24 cellular contexts compared by ENCODE assay signal in the genomic region with DNA sequence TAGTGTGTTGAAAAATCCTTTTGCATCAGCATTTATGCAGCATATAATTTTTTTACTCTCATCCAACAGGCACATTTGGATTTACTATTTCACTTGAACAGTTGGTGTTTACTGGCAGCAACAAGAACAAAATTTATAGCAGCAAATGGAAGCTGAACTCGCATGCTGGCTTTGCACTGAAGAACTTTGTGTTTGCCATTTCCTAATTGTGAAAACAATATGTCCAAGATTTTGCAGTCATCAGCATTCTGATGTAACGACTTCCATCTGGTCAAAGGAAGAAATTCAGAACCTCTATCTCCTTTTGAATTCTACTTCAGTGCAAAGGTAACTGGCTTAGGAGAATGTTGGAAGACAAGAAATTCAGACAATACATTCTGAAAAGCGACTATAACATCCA.
DNase-seq lines count a peak whose midpoint lies in the region; ATAC-seq and TF ChIP-seq lines count a peak whose summit lies in the region.
"Had no signal": no experiment of that assay in that cellular context is flagged by ENCODE, and none has a peak within 500 bp of the region (broad histone marks: within the 10 kb centered on the region; RNA-seq: fewer than 3 reads in every experiment).

No MANE protein-coding gene starts in this region.

- H3K9me2 ChIP-seq in GM23338 (ENCODE audit: insufficient read depth): peaks cover 3% of the 10 kb centered on the region; the same call in 1 of the 2 replicates

- no peaks in the 10 kb centered on the region for H3K36me3 ChIP-seq in CD4-positive, CD25-positive, alpha-beta regulatory T cell (ENCODE audit: control insufficient read depth, insufficient read depth, low read length)
- H3K36me3 ChIP-seq in neutrophil (no peaks in the 10 kb centered on the region), GM23338 (ENCODE audit: insufficient read depth) (no peaks in the 10 kb centered on the region)

- H3K79me2 ChIP-seq in GM23338 (replicated peaks; ENCODE audit: insufficient read depth): no peaks in the 10 kb centered on the region

- peaks cover 0 to 3% (median 0%) of the 10 kb centered on the region in 7 donors for H3K9me3 Mint-ChIP-seq in CD4-positive, CD25-positive, alpha-beta regulatory T cell
- no peaks in the 10 kb centered on the region for H3K9me3 Mint-ChIP-seq in GM23338
- H3K9me3 Mint-ChIP-seq: activated T-helper 17 cell treated with anti-CD3 and anti-CD28 coated beads, Interleukin-2, amount 50 U/mL, for 72 hours; immature natural killer cell; neural crest cell had no signal

- H3K4me3 Mint-ChIP-seq in CD4-positive, CD25-positive, alpha-beta regulatory T cell: no peak overlapping the region
- H3K4me3 Mint-ChIP-seq in GM23338: no peak overlapping the region
- H3K4me3 Mint-ChIP-seq: activated T-helper 17 cell treated with anti-CD3 and anti-CD28 coated beads, Interleukin-2, amount 50 U/mL, for 72 hours; neural crest cell; type B pancreatic cell had no signal

- no peak for DNase-seq in CD4-positive, CD25-positive, alpha-beta regulatory T cell
- no peak for DNase-seq in HL-60 (ENCODE audit: low read depth in 1 of 2, low spot score in 1 of 2)
- DNase-seq in cerebellum (ENCODE audit: low spot score): peak; percentile 41
- DNase-seq in GM23338 (ENCODE audit: low spot score): no peak
- DNase-seq in NCI-H128 (lab: John Stamatoyannopoulos, UW; ENCODE audit: unreplicated experiment): no peak
- DNase-seq: activated CD4-positive, alpha-beta T cell treated with anti-CD3 and anti-CD28 coated beads, Interleukin-2, amount 50 U/mL, for 48 hours; activated CD4-positive, CD25-positive, alpha-beta regulatory T cell; activated CD8-positive, alpha-beta memory T cell treated with anti-CD3 and anti-CD28 coated beads, Interleukin-2, amount 50 U/mL, for 4 hours; aorta; foreskin melanocyte; immature natural killer cell; NCI-H1092; NCI-H510A treated with DMSO at 0.1 percent for 48 hours; SHP77 treated with DMSO at 0.1 percent for 48 hours; SW 1271 had no signal

- H3K4me1 ChIP-seq in CD4-positive, CD25-positive, alpha-beta regulatory T cell (ENCODE audit: control insufficient read depth, insufficient read depth, low read length, poor library complexity, severe bottlenecking): peaks cover 26% of the 10 kb centered on the region
- H3K4me1 ChIP-seq in neutrophil (ENCODE audit: control insufficient read depth in 1 of 2, insufficient read depth in 1 of 2, low read depth in 1 of 2, low read length in 1 of 2) (peaks cover 61 to 68% of the 10 kb centered on the region in 2 experiments), GM23338 (ENCODE audit: insufficient read depth) (no peaks in the 10 kb centered on the region)

- peaks cover 22 to 47% (median 34%) of the 10 kb centered on the region in 4 donors for H3K4me1 Mint-ChIP-seq in CD4-positive, CD25-positive, alpha-beta regulatory T cell
- H3K4me1 Mint-ChIP-seq in GM23338: no peaks in the 10 kb centered on the region; the same call in 2 of the 3 replicates

- H3K27ac ChIP-seq in CD4-positive, CD25-positive, alpha-beta regulatory T cell (ENCODE audit: insufficient read depth, low read length, poor library complexity, severe bottlenecking): no peak overlapping the region
- peak overlapping the region; percentile 91; the same call in 1 of the 2 replicates for H3K27ac ChIP-seq in HL-60 (replicated peaks)
- peak overlapping the region; percentile 89 for H3K27ac ChIP-seq in neutrophil
- H3K27ac ChIP-seq in GM23338 (ENCODE audit: low read depth): no peak overlapping the region
- H3K27ac ChIP-seq: epithelial cell of prostate had no signal

- TF ChIP-seq CTCF in HL-60 (IDR thresholded peaks at IDR 0.05; ENCODE audit: insufficient read depth, low read length) (no peak), neutrophil (IDR thresholded peaks at IDR 0.05) (no peak), GM23338 (conservative IDR thresholded peaks at IDR 0.05; ENCODE audit: low read depth in 2 of 2) (no peak)

- no peak overlapping the region for H3K4me3 ChIP-seq in CD4-positive, CD25-positive, alpha-beta regulatory T cell (ENCODE audit: low read depth, low read length)
- no peak overlapping the region for H3K4me3 ChIP-seq in HL-60 (replicated peaks; ENCODE audit: insufficient read depth, low read length)
- H3K4me3 ChIP-seq in neutrophil (ENCODE audit: low read depth in 1 of 2, low read length in 1 of 2): no peak overlapping the region
- no peak overlapping the region for H3K4me3 ChIP-seq in GM23338

- no peaks in the 10 kb centered on the region for H3K27me3 Mint-ChIP-seq in CD4-positive, CD25-positive, alpha-beta regulatory T cell
- peaks cover 2% of the 10 kb centered on the region for H3K27me3 Mint-ChIP-seq in GM23338 (ENCODE audit: insufficient read depth, low read depth, poor library complexity)
- H3K27me3 Mint-ChIP-seq: type B pancreatic cell had no signal

- H3K36me3 Mint-ChIP-seq in CD4-positive, CD25-positive, alpha-beta regulatory T cell: no peaks in the 10 kb centered on the region
- H3K36me3 Mint-ChIP-seq in GM23338 (ENCODE audit: low read depth): no peaks in the 10 kb centered on the region
- H3K36me3 Mint-ChIP-seq: activated naive CD4-positive, alpha-beta T cell treated with anti-CD3 and anti-CD28 coated beads, Interleukin-2, amount 50 U/mL, for 72 hours; immature natural killer cell; type B pancreatic cell had no signal

- H3K9me3 ChIP-seq in CD4-positive, CD25-positive, alpha-beta regulatory T cell (ENCODE audit: control insufficient read depth in 2 of 2, low read length in 2 of 2): no peaks in the 10 kb centered on the region
- H3K9me3 ChIP-seq in neutrophil: no peaks in the 10 kb centered on the region

- H3F3A ChIP-seq in GM23338 (replicated peaks; ENCODE audit: low read depth): no peaks in the 10 kb centered on the region

- no peak overlapping the region for H3K4me2 ChIP-seq in GM23338

- no peaks in the 10 kb centered on the region for H3K27me3 ChIP-seq in CD4-positive, CD25-positive, alpha-beta regulatory T cell (ENCODE audit: control insufficient read depth, insufficient read depth, low read length)
- H3K27me3 ChIP-seq in HL-60 (ENCODE audit: insufficient read depth, poor library complexity, severe bottlenecking): no peaks in the 10 kb centered on the region
- H3K27me3 ChIP-seq in neutrophil: no peaks in the 10 kb centered on the region
- no peaks in the 10 kb centered on the region for H3K27me3 ChIP-seq in GM23338 (ENCODE audit: insufficient read depth)

- no peaks in the 10 kb centered on the region for H4K20me1 ChIP-seq in GM23338 (replicated peaks; ENCODE audit: insufficient read depth)

- peak overlapping the region in 2 of 3 donors; percentile 11 to 28 for H3K27ac Mint-ChIP-seq in CD4-positive, CD25-positive, alpha-beta regulatory T cell
- H3K27ac Mint-ChIP-seq in GM23338: no peak overlapping the region
- H3K27ac Mint-ChIP-seq: activated naive CD4-positive, alpha-beta T cell treated with anti-CD3 and anti-CD28 coated beads, Interleukin-2, amount 50 U/mL, for 72 hours; activated T-helper 17 cell treated with anti-CD3 and anti-CD28 coated beads, Interleukin-2, amount 50 U/mL, for 72 hours; type B pancreatic cell had no signal

- no peak overlapping the region for H2AFZ ChIP-seq in GM23338

- ATAC-seq in CD4-positive, CD25-positive, alpha-beta regulatory T cell (ENCODE audit: low read depth in 2 of 2): no peak
- ATAC-seq in GM23338: no peak
- no peak for ATAC-seq in HG03457 (IDR thresholded peaks at IDR 0.05; ENCODE audit: unreplicated experiment)
- ATAC-seq in HG03135 (IDR thresholded peaks at IDR 0.05; ENCODE audit: unreplicated experiment): no peak
- ATAC-seq: activated naive CD4-positive, alpha-beta T cell treated with anti-CD3 and anti-CD28 coated beads, Interleukin-2, amount 50 U/mL, for 72 hours; activated T-helper 17 cell treated with anti-CD3 and anti-CD28 coated beads, Interleukin-2, amount 50 U/mL, for 72 hours; sciatic nerve had no signal

TF ChIP-seq in GM23338, 12 proteins besides CTCF, POLR2A, EP300 and RAD21:
- TF ChIP-seq NANOG (IDR thresholded peaks at IDR 0.05; ENCODE audit: borderline replicate concordance) (no peak), ETS1 (IDR thresholded peaks at IDR 0.05) (no peak), JUNB (IDR thresholded peaks at IDR 0.05; ENCODE audit: unreplicated experiment) (no peak)

Comparison
In these comparisons a context has a peak if more than half of its experiments do, and no peak if none do; other contexts are left out.
1. H3K27ac ChIP-seq: peak in HL-60 (single experiment) and neutrophil (single experiment); none in CD4-positive, CD25-positive, alpha-beta regulatory T cell (single experiment) and GM23338 (single experiment).